Comparison of ENCODE assay signal across 28 cellular contexts in genomic region chr3:62151591-62151990, GRCh38.
"Had no signal": no experiment of that assay in that cellular context is flagged by ENCODE, and none has a peak within 500 bp of the region (broad histone marks: within the 10 kb centered on the region; RNA-seq: fewer than 3 reads in every experiment).

No MANE protein-coding gene starts in this region.

- H3K4me1 ChIP-seq: body of pancreas, left lung, thyroid gland had no signal

- H2AFZ ChIP-seq: hepatocyte had no signal

- H3K27ac ChIP-seq: body of pancreas, hepatocyte, left lung, thyroid gland had no signal

- H3K36me3 Mint-ChIP-seq: activated naive CD8-positive, alpha-beta T cell treated with anti-CD3 and anti-CD28 coated beads for 36 hours; immature natural killer cell; mesothelial cell of epicardium; natural killer cell had no signal

- H3K4me3 ChIP-seq: body of pancreas, hepatocyte, left lung, right atrium auricular region, thyroid gland had no signal

- H3K27me3 Mint-ChIP-seq: dendritic cell treated with granulocyte-macrophage colony-stimulating factor and Interleukin-4, amounts not matched to agents 40 ng/mL and 50 ng/mL, for 4 days; progenitor cell of endocrine pancreas had no signal

- H3K27me3 ChIP-seq: body of pancreas, hepatocyte, left lung, right atrium auricular region, thyroid gland had no signal

- DNase-seq: activated B cell treated with CpG ODN at 0.5 μM for 24 hours; activated CD4-positive, alpha-beta T cell treated with anti-CD3 and anti-CD28 coated beads for 36 hours; activated CD4-positive, alpha-beta T cell treated with anti-CD3 and anti-CD28 coated beads, Interleukin-2, amount 50 U/mL, for 48 hours; activated CD8-positive, alpha-beta memory T cell treated with anti-CD3 and anti-CD28 coated beads, Interleukin-2, amount 50 U/mL, for 48 hours; activated naive CD4-positive, alpha-beta T cell treated with Interleukin-2 at 50 U/mL for 16 hours; activated naive CD8-positive, alpha-beta T cell treated with anti-CD3 and anti-CD28 coated beads for 36 hours; activated T-cell treated with anti-CD3 and anti-CD28 coated beads, Interleukin-2, amount 50 U/mL, for 4 hours; amniotic stem cell; body of pancreas; caudate nucleus; effector CD8-positive, alpha-beta T cell; erythroblast; foreskin melanocyte; glutamatergic neuron; immature natural killer cell; kidney glomerular epithelial cell; left lung; natural killer cell; stimulated activated CD4-positive, alpha-beta T cell treated with anti-CD3 and anti-CD28 coated beads, Interleukin-4, amount 100 ng/mL, for 4 hours; stimulated activated naive CD8-positive, alpha-beta T cell treated with anti-CD3 and anti-CD28 coated beads, Interleukin-15, Interleukin-2, amounts not matched to agents 100 U/mL and 50 U/mL, for 24 hours; T-helper 9 cell; thyroid gland had no signal

- H3K4me2 ChIP-seq: hepatocyte had no signal

- H3K79me2 ChIP-seq: hepatocyte had no signal

- H3K9me3 ChIP-seq: body of pancreas, left lung, right atrium auricular region, thyroid gland had no signal

- H3K9me3 Mint-ChIP-seq: activated B cell treated with CpG ODN at 0.5 μM for 24 hours; activated naive CD8-positive, alpha-beta T cell treated with anti-CD3 and anti-CD28 coated beads for 36 hours; activated T-cell treated with anti-CD3 and anti-CD28 coated beads, Interleukin-2, amount 50 U/mL, for 4 hours; activated T-helper 2 cell treated with anti-CD3 and anti-CD28 coated beads, Interferon-gamma antibody, Interleukin-2, Interleukin-4, amounts not matched to agents 10 μg/mL and 5 μg/mL and 100 μg/mL, durations not matched to agents 14 hours and 24 hours and 36 hours; dendritic cell treated with granulocyte-macrophage colony-stimulating factor and Interleukin-4, amounts not matched to agents 40 ng/mL and 50 ng/mL, for 4 days; mesothelial cell of epicardium had no signal

- H3K27ac Mint-ChIP-seq: activated B cell treated with CpG ODN at 0.5 μM for 24 hours; activated CD4-positive, alpha-beta T cell treated with anti-CD3 and anti-CD28 coated beads for 36 hours; activated naive CD8-positive, alpha-beta T cell treated with anti-CD3 and anti-CD28 coated beads for 36 hours; activated T-helper 2 cell treated with anti-CD3 and anti-CD28 coated beads, Interferon-gamma antibody, Interleukin-2, Interleukin-4, amounts not matched to agents 10 μg/mL and 5 μg/mL and 100 μg/mL, durations not matched to agents 14 hours and 24 hours and 36 hours; dendritic cell treated with granulocyte-macrophage colony-stimulating factor and Interleukin-4, amounts not matched to agents 40 ng/mL and 50 ng/mL, for 4 days; immature natural killer cell; mesothelial cell of epicardium; natural killer cell; progenitor cell of endocrine pancreas had no signal

- H3K4me1 Mint-ChIP-seq: activated B cell treated with CpG ODN at 0.5 μM for 24 hours; activated CD4-positive, alpha-beta T cell treated with anti-CD3 and anti-CD28 coated beads for 36 hours; activated naive CD8-positive, alpha-beta T cell treated with anti-CD3 and anti-CD28 coated beads for 36 hours; immature natural killer cell; mesothelial cell of epicardium; natural killer cell had no signal

- H3K4me3 Mint-ChIP-seq: activated B cell treated with CpG ODN at 0.5 μM for 24 hours; activated CD4-positive, alpha-beta T cell treated with anti-CD3 and anti-CD28 coated beads for 36 hours; activated naive CD8-positive, alpha-beta T cell treated with anti-CD3 and anti-CD28 coated beads for 36 hours; activated T-cell treated with anti-CD3 and anti-CD28 coated beads, Interleukin-2, amount 50 U/mL, for 4 hours; dendritic cell treated with granulocyte-macrophage colony-stimulating factor and Interleukin-4, amounts not matched to agents 40 ng/mL and 50 ng/mL, for 4 days; immature natural killer cell; mesothelial cell of epicardium; natural killer cell had no signal

- H3K36me3 ChIP-seq: left lung, right atrium auricular region, thyroid gland had no signal
